15 cellular contexts compared by ENCODE assay signal in genomic region chr4:76215120-76215519, GRCh38. TPM values are rescaled to one million over a fixed set of nuclear protein-coding genes. Genes with fewer than 3 reads are reported as not detected.
DNase-seq lines count a peak whose midpoint lies in the region; ATAC-seq, FAIRE-seq and TF ChIP-seq lines count a peak whose summit lies in the region.
"Had no signal": no experiment of that assay in that cellular context is flagged by ENCODE, and none has a peak within 500 bp of the region (broad histone marks: within the 10 kb centered on the region; RNA-seq: fewer than 3 reads in every experiment).

No MANE protein-coding gene starts in this region.

- DNase-seq in left ventricle myocardium inferior (no peak), heart right ventricle (no peak), NOMO-1 treated with DMSO at 0.1 percent for 48 hours (lab: John Stamatoyannopoulos, UW; ENCODE audit: unreplicated experiment) (no peak), RCC 7860 (ENCODE audit: low spot score) (no peak), hypothalamus (lab: John Stamatoyannopoulos, UW) (no peak)
- DNase-seq: DMS153, foreskin melanocyte, islet precursor cell, NCI-H2081 had no signal

- H3K27me3 ChIP-seq in left ventricle myocardium inferior (ENCODE audit: low read depth) (no peaks in the 10 kb centered on the region), heart right ventricle (no peaks in the 10 kb centered on the region)
- H3K27me3 ChIP-seq: SJSA1 had no signal

- H3K9me3 Mint-ChIP-seq in dendritic cell treated with granulocyte-macrophage colony-stimulating factor and Interleukin-4, amounts not matched to agents 40 ng/mL and 50 ng/mL, for 4 days, result no peaks in the 10 kb centered on the region
- H3K9me3 Mint-ChIP-seq in nephron, result no peaks in the 10 kb centered on the region
- H3K9me3 Mint-ChIP-seq: WTC11 had no signal

- no peak for FAIRE-seq in RCC 7860 (lab: Jason Lieb, UNC)

- no peak overlapping the region for H3K4me3 Mint-ChIP-seq in dendritic cell treated with granulocyte-macrophage colony-stimulating factor and Interleukin-4, amounts not matched to agents 40 ng/mL and 50 ng/mL, for 4 days
- peak overlapping the region; percentile 20 to 87 (median 84) for H3K4me3 Mint-ChIP-seq in nephron

- H3K4me3 ChIP-seq in left ventricle myocardium inferior (no peak overlapping the region), heart right ventricle (no peak overlapping the region)
- H3K4me3 ChIP-seq: SJSA1 had no signal

- TF ChIP-seq CTCF in left ventricle myocardium inferior (IDR thresholded peaks at IDR 0.05; ENCODE audit: borderline replicate concordance) (no peak), heart right ventricle (IDR thresholded peaks at IDR 0.05) (no peak), nephron (IDR thresholded peaks at IDR 0.05; ENCODE audit: unreplicated experiment in 3 of 3) (no peak)

- H3K36me3 ChIP-seq in left ventricle myocardium inferior (no peaks in the 10 kb centered on the region), heart right ventricle (no peaks in the 10 kb centered on the region)
- H3K36me3 ChIP-seq: thoracic aorta had no signal

- H3K27ac ChIP-seq in left ventricle myocardium inferior (replicated peaks), result peak overlapping the region; percentile 99
- peak overlapping the region in 5 of 10 donors; percentile 94 to 98 (median 95) for H3K27ac ChIP-seq in heart right ventricle
- H3K27ac ChIP-seq: SJSA1 had no signal

- H3K27me3 Mint-ChIP-seq in dendritic cell treated with granulocyte-macrophage colony-stimulating factor and Interleukin-4, amounts not matched to agents 40 ng/mL and 50 ng/mL, for 4 days, result no peaks in the 10 kb centered on the region
- H3K27me3 Mint-ChIP-seq in nephron (ENCODE audit: low read depth), result no peaks in the 10 kb centered on the region

- WGBS in heart right ventricle, 2 donors, result 95 to 98% methylated on average over 3 of the region's 3 CpGs

- no peaks in the 10 kb centered on the region for H3K9me3 ChIP-seq in left ventricle myocardium inferior (replicated peaks)
- H3K9me3 ChIP-seq in heart right ventricle, result no peaks in the 10 kb centered on the region
- H3K9me3 ChIP-seq: SJSA1, thoracic aorta had no signal

- peaks cover 67% of the 10 kb centered on the region for H3K4me1 ChIP-seq in left ventricle myocardium inferior
- H3K4me1 ChIP-seq in heart right ventricle, result peaks cover 6 to 76% (median 39%) of the 10 kb centered on the region in 9 donors

- intact Hi-C loops in left ventricle myocardium inferior (cut with micrococcal nuclease) (no loop called here), heart right ventricle (cut with DNase I) (loop anchor here in 2 of 10 donors (5.0 to 10.0 kb wide), 3 partner anchors 68 to 860 kb away; partner anchors contain the start of genes CCNI (in 1 of the 2), NUP54 (in 1 of the 2) and STBD1 (in 1 of the 2))
- intact Hi-C loops in dendritic cell treated with granulocyte-macrophage colony-stimulating factor and Interleukin-4, amounts not matched to agents 40 ng/mL and 50 ng/mL, for 4 days (cut with micrococcal nuclease), result no loop called here

- peaks cover 5% of the 10 kb centered on the region for H3K36me3 Mint-ChIP-seq in dendritic cell treated with granulocyte-macrophage colony-stimulating factor and Interleukin-4, amounts not matched to agents 40 ng/mL and 50 ng/mL, for 4 days (ENCODE audit: low read depth)
- H3K36me3 Mint-ChIP-seq in nephron (ENCODE audit: low read depth), result no peaks in the 10 kb centered on the region
- H3K36me3 Mint-ChIP-seq: WTC11 had no signal

- H3K4me1 Mint-ChIP-seq in dendritic cell treated with granulocyte-macrophage colony-stimulating factor and Interleukin-4, amounts not matched to agents 40 ng/mL and 50 ng/mL, for 4 days (ENCODE audit: low read depth), result peaks cover 82% of the 10 kb centered on the region
- peaks cover 62% of the 10 kb centered on the region for H3K4me1 Mint-ChIP-seq in nephron

- H3K27ac Mint-ChIP-seq in dendritic cell treated with granulocyte-macrophage colony-stimulating factor and Interleukin-4, amounts not matched to agents 40 ng/mL and 50 ng/mL, for 4 days, result peak overlapping the region; percentile 83
- H3K27ac Mint-ChIP-seq in nephron, result peak overlapping the region; percentile 87 to 98 (median 93)

- ATAC-seq in heart right ventricle, result no peak
- no peak for ATAC-seq in GM18519 (IDR thresholded peaks at IDR 0.05; ENCODE audit: low FRiP score, unreplicated experiment)

RNA-seq across cellular contexts. Expression of gene SCARB2, which starts 1.5 kb away (rescaled TPM):
- total RNA-seq in left ventricle myocardium inferior (87.4 TPM), heart right ventricle (100 to 1,000 TPM in 4 of 10 donors, 10 to 100 TPM in 6; 76.6 to 199 (median 94.9) TPM)
- 100 to 1,000 TPM; 119 to 125 TPM for polyA plus RNA-seq in heart right ventricle

RNA-seq across cellular contexts. Expression of gene FAM47E, which starts 36.4 kb away (rescaled TPM):
- 3.0 TPM for total RNA-seq in left ventricle myocardium inferior
- total RNA-seq in heart right ventricle, result 1 to 10 TPM; 2.1 to 6.3 (median 3.1) TPM
- polyA plus RNA-seq in heart right ventricle, result 1 to 10 TPM in 1 of 2 donors, under 1 TPM in 1; 0.68 to 4.7 TPM
- total RNA-seq: SJSA1 had no signal
